Comparison of ENCODE assay signal across 1 cellular context in the genomic region with DNA sequence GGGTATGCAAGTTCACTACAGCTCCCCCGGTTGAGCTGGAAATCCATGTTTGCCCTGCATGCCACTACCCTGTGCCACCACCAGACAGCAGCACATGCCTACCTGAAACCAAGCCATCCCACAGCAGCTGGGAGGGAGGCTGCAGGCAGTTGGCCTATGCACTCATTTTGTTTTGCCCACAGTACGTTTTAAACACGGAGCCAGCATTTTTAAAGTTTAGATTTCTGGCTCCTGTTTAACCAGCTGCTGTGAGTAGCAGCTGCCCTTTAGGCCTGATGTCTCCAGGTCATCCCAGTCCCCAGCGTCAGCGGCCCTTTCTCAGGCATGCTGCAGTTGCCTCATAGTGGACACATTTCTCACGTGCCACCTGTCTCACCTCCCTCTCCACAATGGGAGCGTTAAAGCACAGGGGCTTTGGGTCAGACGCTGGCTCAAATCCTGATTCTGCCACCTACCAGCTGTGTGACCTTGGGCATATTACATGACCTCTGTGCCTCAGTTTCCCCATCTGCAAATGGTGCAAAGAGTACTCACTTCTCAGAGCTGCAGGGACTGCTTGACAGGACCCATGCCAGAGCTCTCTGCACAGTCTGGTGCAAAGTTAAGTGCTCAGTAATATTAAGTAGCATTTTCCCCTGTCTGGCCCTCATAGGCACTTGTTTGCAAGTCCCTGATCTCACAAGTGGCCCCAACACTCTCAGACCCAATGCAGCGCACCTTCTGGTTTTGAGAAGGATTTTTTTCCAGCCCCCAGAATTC.
A peak's percentile ranks its signal among the peaks of the same experiment; 100 is the strongest.
TF ChIP-seq lines count a peak whose summit lies in the region.

No MANE protein-coding gene starts in this region.

TF ChIP-seq in HepG2, 621 proteins besides CTCF, POLR2A, EP300 and RAD21 (continued from another document and continues in another):
- TF ChIP-seq, protein P1, sequence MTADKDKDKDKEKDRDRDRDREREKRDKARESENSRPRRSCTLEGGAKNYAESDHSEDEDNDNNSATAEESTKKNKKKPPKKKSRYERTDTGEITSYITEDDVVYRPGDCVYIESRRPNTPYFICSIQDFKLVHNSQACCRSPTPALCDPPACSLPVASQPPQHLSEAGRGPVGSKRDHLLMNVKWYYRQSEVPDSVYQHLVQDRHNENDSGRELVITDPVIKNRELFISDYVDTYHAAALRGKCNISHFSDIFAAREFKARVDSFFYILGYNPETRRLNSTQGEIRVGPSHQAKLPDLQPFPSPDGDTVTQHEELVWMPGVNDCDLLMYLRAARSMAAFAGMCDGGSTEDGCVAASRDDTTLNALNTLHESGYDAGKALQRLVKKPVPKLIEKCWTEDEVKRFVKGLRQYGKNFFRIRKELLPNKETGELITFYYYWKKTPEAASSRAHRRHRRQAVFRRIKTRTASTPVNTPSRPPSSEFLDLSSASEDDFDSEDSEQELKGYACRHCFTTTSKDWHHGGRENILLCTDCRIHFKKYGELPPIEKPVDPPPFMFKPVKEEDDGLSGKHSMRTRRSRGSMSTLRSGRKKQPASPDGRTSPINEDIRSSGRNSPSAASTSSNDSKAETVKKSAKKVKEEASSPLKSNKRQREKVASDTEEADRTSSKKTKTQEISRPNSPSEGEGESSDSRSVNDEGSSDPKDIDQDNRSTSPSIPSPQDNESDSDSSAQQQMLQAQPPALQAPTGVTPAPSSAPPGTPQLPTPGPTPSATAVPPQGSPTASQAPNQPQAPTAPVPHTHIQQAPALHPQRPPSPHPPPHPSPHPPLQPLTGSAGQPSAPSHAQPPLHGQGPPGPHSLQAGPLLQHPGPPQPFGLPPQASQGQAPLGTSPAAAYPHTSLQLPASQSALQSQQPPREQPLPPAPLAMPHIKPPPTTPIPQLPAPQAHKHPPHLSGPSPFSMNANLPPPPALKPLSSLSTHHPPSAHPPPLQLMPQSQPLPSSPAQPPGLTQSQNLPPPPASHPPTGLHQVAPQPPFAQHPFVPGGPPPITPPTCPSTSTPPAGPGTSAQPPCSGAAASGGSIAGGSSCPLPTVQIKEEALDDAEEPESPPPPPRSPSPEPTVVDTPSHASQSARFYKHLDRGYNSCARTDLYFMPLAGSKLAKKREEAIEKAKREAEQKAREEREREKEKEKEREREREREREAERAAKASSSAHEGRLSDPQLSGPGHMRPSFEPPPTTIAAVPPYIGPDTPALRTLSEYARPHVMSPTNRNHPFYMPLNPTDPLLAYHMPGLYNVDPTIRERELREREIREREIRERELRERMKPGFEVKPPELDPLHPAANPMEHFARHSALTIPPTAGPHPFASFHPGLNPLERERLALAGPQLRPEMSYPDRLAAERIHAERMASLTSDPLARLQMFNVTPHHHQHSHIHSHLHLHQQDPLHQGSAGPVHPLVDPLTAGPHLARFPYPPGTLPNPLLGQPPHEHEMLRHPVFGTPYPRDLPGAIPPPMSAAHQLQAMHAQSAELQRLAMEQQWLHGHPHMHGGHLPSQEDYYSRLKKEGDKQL (CRISPR knock-in tag; IDR thresholded peaks at IDR 0.05; ENCODE audit: low read depth), result 0 out of 2 replicates have a peak, but pooled peaks have one; percentile 11
- TF ChIP-seq ZNF562 (CRISPR knock-in tag; IDR thresholded peaks at IDR 0.05; ENCODE audit: borderline replicate concordance), result no peak
- no peak for TF ChIP-seq PHB2 (IDR thresholded peaks at IDR 0.05; ENCODE audit: partially characterized antibody)
- peak; percentile 62; the same call in 1 of the 2 replicates for TF ChIP-seq NFKB2 (CRISPR knock-in tag; IDR thresholded peaks at IDR 0.05; ENCODE audit: borderline replicate concordance)
- peak; percentile 77 for TF ChIP-seq ZNF292 (CRISPR knock-in tag; IDR thresholded peaks at IDR 0.05; ENCODE audit: borderline replicate concordance, low read depth)
- TF ChIP-seq, protein P2, sequence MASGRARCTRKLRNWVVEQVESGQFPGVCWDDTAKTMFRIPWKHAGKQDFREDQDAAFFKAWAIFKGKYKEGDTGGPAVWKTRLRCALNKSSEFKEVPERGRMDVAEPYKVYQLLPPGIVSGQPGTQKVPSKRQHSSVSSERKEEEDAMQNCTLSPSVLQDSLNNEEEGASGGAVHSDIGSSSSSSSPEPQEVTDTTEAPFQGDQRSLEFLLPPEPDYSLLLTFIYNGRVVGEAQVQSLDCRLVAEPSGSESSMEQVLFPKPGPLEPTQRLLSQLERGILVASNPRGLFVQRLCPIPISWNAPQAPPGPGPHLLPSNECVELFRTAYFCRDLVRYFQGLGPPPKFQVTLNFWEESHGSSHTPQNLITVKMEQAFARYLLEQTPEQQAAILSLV (CRISPR knock-in tag; IDR thresholded peaks at IDR 0.05; ENCODE audit: borderline replicate concordance), result no peak; the same call in 1 of the 2 replicates
- TF ChIP-seq PCBP2 (optimal IDR thresholded peaks at IDR 0.05; ENCODE audit: low read depth, low read length, poor library complexity, severe bottlenecking), result no peak
- 0 out of 2 replicates have a peak, but pooled peaks have one; percentile 56 for TF ChIP-seq SP2 (CRISPR knock-in tag; IDR thresholded peaks at IDR 0.05)
- peak; percentile 28 for TF ChIP-seq ZEB1 (IDR thresholded peaks at IDR 0.05; ENCODE audit: insufficient replicate concordance, low read depth)
- TF ChIP-seq ZNF552 (CRISPR knock-in tag; IDR thresholded peaks at IDR 0.05; ENCODE audit: borderline replicate concordance), result no peak
- no peak; the same call in 1 of the 2 replicates for TF ChIP-seq SPEN (CRISPR knock-in tag; IDR thresholded peaks at IDR 0.05; ENCODE audit: low read depth)
- no peak for TF ChIP-seq ZNF570 (CRISPR knock-in tag; IDR thresholded peaks at IDR 0.05; ENCODE audit: borderline replicate concordance)
- TF ChIP-seq HNRNPLL (IDR thresholded peaks at IDR 0.05; ENCODE audit: low read depth, low read length, poor library complexity, severe bottlenecking), result no peak
- TF ChIP-seq, protein P3, sequence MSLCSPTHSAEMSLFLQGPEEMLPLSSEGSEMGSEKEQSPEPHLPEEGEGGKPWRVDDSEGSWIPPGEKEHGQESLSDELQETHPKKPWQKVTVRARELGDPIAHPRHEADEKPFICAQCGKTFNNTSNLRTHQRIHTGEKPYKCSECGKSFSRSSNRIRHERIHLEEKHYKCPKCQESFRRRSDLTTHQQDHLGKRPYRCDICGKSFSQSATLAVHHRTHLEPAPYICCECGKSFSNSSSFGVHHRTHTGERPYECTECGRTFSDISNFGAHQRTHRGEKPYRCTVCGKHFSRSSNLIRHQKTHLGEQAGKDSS (CRISPR knock-in tag; IDR thresholded peaks at IDR 0.05; ENCODE audit: borderline replicate concordance, low read depth), result peak; percentile 95; the same call in 1 of the 2 replicates
- TF ChIP-seq, protein P4, sequence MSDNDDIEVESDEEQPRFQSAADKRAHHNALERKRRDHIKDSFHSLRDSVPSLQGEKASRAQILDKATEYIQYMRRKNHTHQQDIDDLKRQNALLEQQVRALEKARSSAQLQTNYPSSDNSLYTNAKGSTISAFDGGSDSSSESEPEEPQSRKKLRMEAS (IDR thresholded peaks at IDR 0.05), result peak; percentile 71
- no peak for TF ChIP-seq GPN1 (CRISPR knock-in tag; IDR thresholded peaks at IDR 0.05; ENCODE audit: borderline replicate concordance)
- peak; percentile 73 for TF ChIP-seq MIXL1 (CRISPR knock-in tag; IDR thresholded peaks at IDR 0.05)
- TF ChIP-seq, protein P5, sequence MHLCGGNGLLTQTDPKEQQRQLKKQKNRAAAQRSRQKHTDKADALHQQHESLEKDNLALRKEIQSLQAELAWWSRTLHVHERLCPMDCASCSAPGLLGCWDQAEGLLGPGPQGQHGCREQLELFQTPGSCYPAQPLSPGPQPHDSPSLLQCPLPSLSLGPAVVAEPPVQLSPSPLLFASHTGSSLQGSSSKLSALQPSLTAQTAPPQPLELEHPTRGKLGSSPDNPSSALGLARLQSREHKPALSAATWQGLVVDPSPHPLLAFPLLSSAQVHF (CRISPR knock-in tag; IDR thresholded peaks at IDR 0.05), result no peak
- TF ChIP-seq MBNL3 (CRISPR knock-in tag; conservative IDR thresholded peaks at IDR 0.05), result no peak
- TF ChIP-seq PRPF4 (IDR thresholded peaks at IDR 0.05; ENCODE audit: low read depth, low read length, poor library complexity, severe bottlenecking), result no peak
- TF ChIP-seq, protein P6, sequence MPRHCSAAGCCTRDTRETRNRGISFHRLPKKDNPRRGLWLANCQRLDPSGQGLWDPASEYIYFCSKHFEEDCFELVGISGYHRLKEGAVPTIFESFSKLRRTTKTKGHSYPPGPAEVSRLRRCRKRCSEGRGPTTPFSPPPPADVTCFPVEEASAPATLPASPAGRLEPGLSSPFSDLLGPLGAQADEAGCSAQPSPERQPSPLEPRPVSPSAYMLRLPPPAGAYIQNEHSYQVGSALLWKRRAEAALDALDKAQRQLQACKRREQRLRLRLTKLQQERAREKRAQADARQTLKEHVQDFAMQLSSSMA (CRISPR knock-in tag; IDR thresholded peaks at IDR 0.05), result no peak
- no peak for TF ChIP-seq KDM1A (CRISPR knock-in tag; IDR thresholded peaks at IDR 0.05)
- peak; percentile 80; the same call in 1 of the 2 replicates for TF ChIP-seq ZNF83 (CRISPR knock-in tag; IDR thresholded peaks at IDR 0.05; ENCODE audit: borderline replicate concordance)
- TF ChIP-seq ZNF317 (CRISPR knock-in tag; IDR thresholded peaks at IDR 0.05), result peak; percentile 62; the same call in 1 of the 2 replicates
- TF ChIP-seq SRSF4 (IDR thresholded peaks at IDR 0.05; ENCODE audit: low read depth, low read length, poor library complexity, severe bottlenecking), result no peak
- TF ChIP-seq, protein P7, sequence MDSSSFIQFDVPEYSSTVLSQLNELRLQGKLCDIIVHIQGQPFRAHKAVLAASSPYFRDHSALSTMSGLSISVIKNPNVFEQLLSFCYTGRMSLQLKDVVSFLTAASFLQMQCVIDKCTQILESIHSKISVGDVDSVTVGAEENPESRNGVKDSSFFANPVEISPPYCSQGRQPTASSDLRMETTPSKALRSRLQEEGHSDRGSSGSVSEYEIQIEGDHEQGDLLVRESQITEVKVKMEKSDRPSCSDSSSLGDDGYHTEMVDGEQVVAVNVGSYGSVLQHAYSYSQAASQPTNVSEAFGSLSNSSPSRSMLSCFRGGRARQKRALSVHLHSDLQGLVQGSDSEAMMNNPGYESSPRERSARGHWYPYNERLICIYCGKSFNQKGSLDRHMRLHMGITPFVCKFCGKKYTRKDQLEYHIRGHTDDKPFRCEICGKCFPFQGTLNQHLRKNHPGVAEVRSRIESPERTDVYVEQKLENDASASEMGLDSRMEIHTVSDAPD (CRISPR knock-in tag; IDR thresholded peaks at IDR 0.05), result no peak
- TF ChIP-seq NBN (conservative IDR thresholded peaks at IDR 0.05), result no peak
- TF ChIP-seq BCL6 (CRISPR knock-in tag; IDR thresholded peaks at IDR 0.05), result no peak
- TF ChIP-seq, protein P8, sequence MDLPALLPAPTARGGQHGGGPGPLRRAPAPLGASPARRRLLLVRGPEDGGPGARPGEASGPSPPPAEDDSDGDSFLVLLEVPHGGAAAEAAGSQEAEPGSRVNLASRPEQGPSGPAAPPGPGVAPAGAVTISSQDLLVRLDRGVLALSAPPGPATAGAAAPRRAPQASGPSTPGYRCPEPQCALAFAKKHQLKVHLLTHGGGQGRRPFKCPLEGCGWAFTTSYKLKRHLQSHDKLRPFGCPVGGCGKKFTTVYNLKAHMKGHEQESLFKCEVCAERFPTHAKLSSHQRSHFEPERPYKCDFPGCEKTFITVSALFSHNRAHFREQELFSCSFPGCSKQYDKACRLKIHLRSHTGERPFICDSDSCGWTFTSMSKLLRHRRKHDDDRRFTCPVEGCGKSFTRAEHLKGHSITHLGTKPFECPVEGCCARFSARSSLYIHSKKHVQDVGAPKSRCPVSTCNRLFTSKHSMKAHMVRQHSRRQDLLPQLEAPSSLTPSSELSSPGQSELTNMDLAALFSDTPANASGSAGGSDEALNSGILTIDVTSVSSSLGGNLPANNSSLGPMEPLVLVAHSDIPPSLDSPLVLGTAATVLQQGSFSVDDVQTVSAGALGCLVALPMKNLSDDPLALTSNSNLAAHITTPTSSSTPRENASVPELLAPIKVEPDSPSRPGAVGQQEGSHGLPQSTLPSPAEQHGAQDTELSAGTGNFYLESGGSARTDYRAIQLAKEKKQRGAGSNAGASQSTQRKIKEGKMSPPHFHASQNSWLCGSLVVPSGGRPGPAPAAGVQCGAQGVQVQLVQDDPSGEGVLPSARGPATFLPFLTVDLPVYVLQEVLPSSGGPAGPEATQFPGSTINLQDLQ (CRISPR knock-in tag; IDR thresholded peaks at IDR 0.05), result no peak
- no peak for TF ChIP-seq NR1H2 (CRISPR knock-in tag; IDR thresholded peaks at IDR 0.05; ENCODE audit: borderline replicate concordance, low read depth)
- no peak for TF ChIP-seq TBP (CRISPR knock-in tag; IDR thresholded peaks at IDR 0.05)
- no peak for TF ChIP-seq CREB1 (IDR thresholded peaks at IDR 0.05)
- no peak for TF ChIP-seq CREB1 (CRISPR knock-in tag; IDR thresholded peaks at IDR 0.05)
- TF ChIP-seq KLF9 (CRISPR knock-in tag; IDR thresholded peaks at IDR 0.05; ENCODE audit: low read depth), result no peak
- no peak for TF ChIP-seq HNRNPH1 (optimal IDR thresholded peaks at IDR 0.05; ENCODE audit: low read depth, low read length)
- no peak for TF ChIP-seq TCF7 (IDR thresholded peaks at IDR 0.05; ENCODE audit: low read depth)
- no peak for TF ChIP-seq FOXK2 (IDR thresholded peaks at IDR 0.05)
- peak; percentile 80 for TF ChIP-seq SMAD3 (CRISPR knock-in tag; IDR thresholded peaks at IDR 0.05)
- no peak for TF ChIP-seq IKZF4 (CRISPR knock-in tag; IDR thresholded peaks at IDR 0.05; ENCODE audit: borderline replicate concordance, low read depth, not compliant biosample characterization)
- no peak for TF ChIP-seq NONO (IDR thresholded peaks at IDR 0.05)
- TF ChIP-seq NONO (CRISPR knock-in tag; conservative IDR thresholded peaks at IDR 0.05), result peak; percentile 72
- TF ChIP-seq ZBTB7B (CRISPR knock-in tag; IDR thresholded peaks at IDR 0.05), result no peak; the same call in 1 of the 2 replicates
- peak; percentile 88; the same call in 1 of the 2 replicates for TF ChIP-seq ZBTB38 (CRISPR knock-in tag; IDR thresholded peaks at IDR 0.05)
- TF ChIP-seq, protein P9, sequence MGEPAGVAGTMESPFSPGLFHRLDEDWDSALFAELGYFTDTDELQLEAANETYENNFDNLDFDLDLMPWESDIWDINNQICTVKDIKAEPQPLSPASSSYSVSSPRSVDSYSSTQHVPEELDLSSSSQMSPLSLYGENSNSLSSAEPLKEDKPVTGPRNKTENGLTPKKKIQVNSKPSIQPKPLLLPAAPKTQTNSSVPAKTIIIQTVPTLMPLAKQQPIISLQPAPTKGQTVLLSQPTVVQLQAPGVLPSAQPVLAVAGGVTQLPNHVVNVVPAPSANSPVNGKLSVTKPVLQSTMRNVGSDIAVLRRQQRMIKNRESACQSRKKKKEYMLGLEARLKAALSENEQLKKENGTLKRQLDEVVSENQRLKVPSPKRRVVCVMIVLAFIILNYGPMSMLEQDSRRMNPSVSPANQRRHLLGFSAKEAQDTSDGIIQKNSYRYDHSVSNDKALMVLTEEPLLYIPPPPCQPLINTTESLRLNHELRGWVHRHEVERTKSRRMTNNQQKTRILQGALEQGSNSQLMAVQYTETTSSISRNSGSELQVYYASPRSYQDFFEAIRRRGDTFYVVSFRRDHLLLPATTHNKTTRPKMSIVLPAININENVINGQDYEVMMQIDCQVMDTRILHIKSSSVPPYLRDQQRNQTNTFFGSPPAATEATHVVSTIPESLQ (CRISPR knock-in tag; conservative IDR thresholded peaks at IDR 0.05), result no peak
- TF ChIP-seq, protein P10, sequence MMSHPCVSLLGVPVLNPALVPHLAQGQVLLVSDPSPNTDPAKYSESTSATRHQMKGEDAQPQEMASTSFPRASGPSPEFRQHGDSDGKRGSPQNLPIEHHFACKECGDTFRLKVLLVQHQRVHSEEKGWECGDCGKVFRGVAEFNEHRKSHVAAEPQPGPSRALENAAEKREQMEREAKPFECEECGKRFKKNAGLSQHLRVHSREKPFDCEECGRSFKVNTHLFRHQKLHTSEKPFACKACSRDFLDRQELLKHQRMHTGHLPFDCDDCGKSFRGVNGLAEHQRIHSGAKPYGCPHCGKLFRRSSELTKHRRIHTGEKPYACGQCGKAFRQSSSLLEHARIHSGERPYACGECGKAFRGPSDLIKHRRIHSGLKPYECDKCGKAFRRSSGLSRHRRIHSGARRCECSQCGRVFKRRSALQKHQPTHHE (CRISPR knock-in tag; IDR thresholded peaks at IDR 0.05; ENCODE audit: borderline replicate concordance), result no peak; the same call in 1 of the 2 replicates
- TF ChIP-seq ZNF614 (CRISPR knock-in tag; IDR thresholded peaks at IDR 0.05; ENCODE audit: borderline replicate concordance), result peak; percentile 77; the same call in 1 of the 2 replicates
- TF ChIP-seq ZNF678 (CRISPR knock-in tag; IDR thresholded peaks at IDR 0.05), result no peak
